26 cellular contexts compared by ENCODE assay signal in genomic region chr20:15138548-15139126, GRCh38.
"Had no signal": no experiment of that assay in that cellular context is flagged by ENCODE, and none has a peak within 500 bp of the region (broad histone marks: within the 10 kb centered on the region; RNA-seq: fewer than 3 reads in every experiment).

No MANE protein-coding gene starts in this region.

- DNase-seq: activated CD4-positive, alpha-beta T cell treated with anti-CD3 and anti-CD28 coated beads, Interleukin-2, amount 10 ng/mL, durations not matched to agents 24 days and 14 days; activated CD8-positive, alpha-beta T cell treated with anti-CD3 and anti-CD28 coated beads, Interleukin-2, amount 10 ng/mL, durations not matched to agents 7 days and 5 days; activated naive CD4-positive, alpha-beta T cell treated with Interleukin-2 at 50 U/mL for 16 hours; activated naive CD8-positive, alpha-beta T cell treated with anti-CD3 and anti-CD28 coated beads, Interleukin-2, amount 10 ng/mL, durations not matched to agents 7 days and 5 days; activated T-cell treated with anti-CD3 and anti-CD28 coated beads, Interleukin-2, amount 50 U/mL, for 24 hours; caudate nucleus; foreskin melanocyte; glutamatergic neuron; kidney; left ventricle myocardium inferior; mesenchymal stem cell; mucosa of descending colon; naive B cell; right cardiac atrium; stimulated activated CD4-positive, alpha-beta T cell treated with anti-CD3 and anti-CD28 coated beads, Interleukin-4, amount 100 ng/mL, for 1 hour; stimulated activated naive CD8-positive, alpha-beta T cell treated with anti-CD3 and anti-CD28 coated beads, Interleukin-15, amount 100 ng/mL, for 72 hours; T-cell; T-helper 9 cell; upper lobe of right lung had no signal

- H3K27me3 Mint-ChIP-seq: activated CD4-positive, alpha-beta T cell treated with anti-CD3 and anti-CD28 coated beads, Interleukin-2, amount 10 ng/mL, durations not matched to agents 24 days and 14 days; activated naive CD8-positive, alpha-beta T cell treated with anti-CD3 and anti-CD28 coated beads, Interleukin-2, amount 10 ng/mL, durations not matched to agents 7 days and 5 days; activated T-cell treated with anti-CD3 and anti-CD28 coated beads, Interleukin-2, amount 50 U/mL, for 24 hours; brain; naive B cell; stimulated activated naive CD8-positive, alpha-beta T cell treated with anti-CD3 and anti-CD28 coated beads, Interleukin-15, amount 100 ng/mL, for 72 hours; T-cell had no signal

- H3K4me1 ChIP-seq: left ventricle myocardium inferior, neural progenitor cell, prostate gland, upper lobe of right lung had no signal

- H3K27ac ChIP-seq: left ventricle myocardium inferior, neural progenitor cell, prostate gland, thoracic aorta, upper lobe of right lung had no signal

- H3K36me3 ChIP-seq: left ventricle myocardium inferior, neural progenitor cell, prostate gland, thoracic aorta, upper lobe of right lung had no signal

- H3K9me3 ChIP-seq: left ventricle myocardium inferior, mucosa of descending colon, prostate gland, thoracic aorta, upper lobe of right lung had no signal

- H3K27me3 ChIP-seq: neural progenitor cell, upper lobe of right lung had no signal

- H3K4me2 ChIP-seq: neural progenitor cell, smooth muscle cell had no signal

- H3K27ac Mint-ChIP-seq: activated CD4-positive, alpha-beta T cell treated with anti-CD3 and anti-CD28 coated beads, Interleukin-2, amount 10 ng/mL, durations not matched to agents 24 days and 14 days; activated CD8-positive, alpha-beta T cell treated with anti-CD3 and anti-CD28 coated beads, Interleukin-2, amount 10 ng/mL, durations not matched to agents 7 days and 5 days; activated naive CD8-positive, alpha-beta T cell treated with anti-CD3 and anti-CD28 coated beads, Interleukin-2, amount 10 ng/mL, durations not matched to agents 7 days and 5 days; activated T-cell treated with anti-CD3 and anti-CD28 coated beads, Interleukin-2, amount 50 U/mL, for 24 hours; activated T-helper 2 cell treated with anti-CD3 and anti-CD28 coated beads, Interferon-gamma antibody, Interleukin-2, Interleukin-4, amounts not matched to agents 10 μg/mL and 5 μg/mL and 100 μg/mL, durations not matched to agents 14 hours and 24 hours and 36 hours; naive B cell; neural progenitor cell; stimulated activated naive CD8-positive, alpha-beta T cell treated with anti-CD3 and anti-CD28 coated beads, Interleukin-15, amount 100 ng/mL, for 72 hours; T-cell had no signal

- H3K4me1 Mint-ChIP-seq: activated CD4-positive, alpha-beta T cell treated with anti-CD3 and anti-CD28 coated beads, Interleukin-2, amount 10 ng/mL, durations not matched to agents 24 days and 14 days; activated naive CD8-positive, alpha-beta T cell treated with anti-CD3 and anti-CD28 coated beads, Interleukin-2, amount 10 ng/mL, durations not matched to agents 7 days and 5 days; naive B cell; neural progenitor cell; stimulated activated naive CD8-positive, alpha-beta T cell treated with anti-CD3 and anti-CD28 coated beads, Interleukin-15, amount 100 ng/mL, for 72 hours; T-cell had no signal

- FAIRE-seq: colon, kidney had no signal

- ATAC-seq: activated CD8-positive, alpha-beta T cell treated with anti-CD3 and anti-CD28 coated beads, Interleukin-2, amount 10 ng/mL, durations not matched to agents 7 days and 5 days; mucosa of descending colon; right cardiac atrium; stimulated activated naive CD8-positive, alpha-beta T cell treated with anti-CD3 and anti-CD28 coated beads, Interleukin-15, amount 100 ng/mL, for 72 hours; T-cell; upper lobe of right lung had no signal

- H3K9me3 Mint-ChIP-seq: neural progenitor cell had no signal

- H3K36me3 Mint-ChIP-seq: activated naive CD8-positive, alpha-beta T cell treated with anti-CD3 and anti-CD28 coated beads, Interleukin-2, amount 10 ng/mL, durations not matched to agents 7 days and 5 days; brain; naive B cell; neural progenitor cell; T-cell had no signal

- H3K4me3 ChIP-seq: left ventricle myocardium inferior, mucosa of descending colon, neural progenitor cell, prostate gland, smooth muscle cell, thoracic aorta, upper lobe of right lung had no signal

- H3K4me3 Mint-ChIP-seq: activated CD4-positive, alpha-beta T cell treated with anti-CD3 and anti-CD28 coated beads, Interleukin-2, amount 10 ng/mL, durations not matched to agents 24 days and 14 days; activated CD8-positive, alpha-beta T cell treated with anti-CD3 and anti-CD28 coated beads, Interleukin-2, amount 10 ng/mL, durations not matched to agents 7 days and 5 days; activated naive CD8-positive, alpha-beta T cell treated with anti-CD3 and anti-CD28 coated beads, Interleukin-2, amount 10 ng/mL, durations not matched to agents 7 days and 5 days; activated T-cell treated with anti-CD3 and anti-CD28 coated beads, Interleukin-2, amount 50 U/mL, for 24 hours; brain; naive B cell; neural progenitor cell; stimulated activated naive CD8-positive, alpha-beta T cell treated with anti-CD3 and anti-CD28 coated beads, Interleukin-15, amount 100 ng/mL, for 72 hours; T-cell had no signal

- H2AFZ ChIP-seq: neural progenitor cell had no signal

- H3K9ac ChIP-seq: neural progenitor cell had no signal
